Comparison of ENCODE assay signal across 7 cellular contexts in genomic region chr11:126481303-126481680, GRCh38.
A peak's percentile ranks its signal among the peaks of the same experiment; 100 is the strongest.
DNase-seq lines count a peak whose midpoint lies in the region; ATAC-seq, FAIRE-seq and TF ChIP-seq lines count a peak whose summit lies in the region.

No MANE protein-coding gene starts in this region.

- peak; percentile 21 for FAIRE-seq in GM12892 (lab: Jason Lieb, UNC)

- no peak for TF ChIP-seq POLR2A in GM12892 (IDR thresholded peaks at IDR 0.05; ENCODE audit: low read depth, low read length)

- peaks cover 39 to 78% (median 74%) of the 10 kb centered on the region in 10 experiments for H3K4me1 ChIP-seq in BLaER1 treated with 17β-estradiol and CSF1 and Interleukin-3, amounts not matched to agents 10 nM and 100 nM
- H3K4me1 ChIP-seq in PC-3 (ENCODE audit: insufficient read depth, low read length) = peaks cover 15% of the 10 kb centered on the region
- peaks cover 4% of the 10 kb centered on the region for H3K4me1 ChIP-seq in upper lobe of right lung

- no peaks in the 10 kb centered on the region for H3K79me2 ChIP-seq in PC-3 (ENCODE audit: low read length)

- intact Hi-C loops in PC-3 (cut with micrococcal nuclease) = loop anchor here (10.0 kb wide), 1 partner anchor 266 kb away; the partner anchor contains the start of genes FAM118B and RPUSD4
- intact Hi-C loops in upper lobe of right lung (cut with DNase I) = loop anchor here (5.0 kb wide), 1 partner anchor 169 kb away; no protein-coding TSS in a partner anchor

- POLR2A ChIA-PET in PC-3 (lab: Charles Lee; ENCODE audit: unreplicated experiment) = interaction anchor here (0.5 kb wide), 1 partner anchor 397 kb away, joined by 7 read pairs; no protein-coding TSS in a partner anchor

- no peaks in the 10 kb centered on the region for H3K9me2 ChIP-seq in PC-3 (replicated peaks; ENCODE audit: low read length)

- TF ChIP-seq CTCF in PC-3 (conservative IDR thresholded peaks at IDR 0.05; ENCODE audit: low read depth, low read length) (no peak), upper lobe of right lung (IDR thresholded peaks at IDR 0.05) (no peak)

- peak overlapping the region in 6 of 11 experiments; percentile 12 to 98 (median 88); a peak in 7 of 22 replicates for H3K4me2 ChIP-seq in BLaER1 treated with 17β-estradiol and CSF1 and Interleukin-3, amounts not matched to agents 10 nM and 100 nM
- no peak overlapping the region for H3K4me2 ChIP-seq in PC-3 (ENCODE audit: low read length)

- DNase-seq in GM12892 (ENCODE audit: insufficient read length) (no peak), PC-3 (no peak), upper lobe of right lung (peak; percentile 18), NCI-H1105 (lab: John Stamatoyannopoulos, UW) (no peak), NCI-H2081 (lab: John Stamatoyannopoulos, UW) (no peak)

- no peaks in the 10 kb centered on the region for H4K20me1 ChIP-seq in BLaER1 treated with 17β-estradiol and CSF1 and Interleukin-3, amounts not matched to agents 10 nM and 100 nM
- H4K20me1 ChIP-seq in PC-3 (ENCODE audit: low read length) = no peaks in the 10 kb centered on the region

- no peaks in the 10 kb centered on the region for H3K27me3 ChIP-seq in BLaER1 treated with 17β-estradiol and CSF1 and Interleukin-3, amounts not matched to agents 10 nM and 100 nM
- H3K27me3 ChIP-seq in PC-3 (ENCODE audit: low read length) (no peaks in the 10 kb centered on the region), upper lobe of right lung (no peaks in the 10 kb centered on the region)

- ATAC-seq in PC-3 (no peak), upper lobe of right lung (no peak), GM21619 (IDR thresholded peaks at IDR 0.05; ENCODE audit: unreplicated experiment) (no peak)

- H3K9me3 ChIP-seq in BLaER1 treated with 17β-estradiol and CSF1 and Interleukin-3, amounts not matched to agents 10 nM and 100 nM (replicated peaks in 1 of 11) = no peaks in the 10 kb centered on the region
- H3K9me3 ChIP-seq in PC-3 (ENCODE audit: low read length) = no peaks in the 10 kb centered on the region
- H3K9me3 ChIP-seq in upper lobe of right lung = no peaks in the 10 kb centered on the region

- CTCF ChIA-PET in PC-3 (lab: Charles Lee) = interaction anchor here (0.5 to 1.6 kb wide), 10 partner anchors 14 to 172 kb away, joined by 4 to 25 read pairs (median 6); no protein-coding TSS in a partner anchor

- no peaks in the 10 kb centered on the region for H3K36me3 ChIP-seq in BLaER1 treated with 17β-estradiol and CSF1 and Interleukin-3, amounts not matched to agents 10 nM and 100 nM
- H3K36me3 ChIP-seq in PC-3 (ENCODE audit: low read depth, low read length) (no peaks in the 10 kb centered on the region), upper lobe of right lung (no peaks in the 10 kb centered on the region)

- H3K27ac ChIP-seq in BLaER1 treated with 17β-estradiol and CSF1 and Interleukin-3, amounts not matched to agents 10 nM and 100 nM = peak overlapping the region in 2 of 11 experiments; percentile 73 to 80; a peak in 3 of 22 replicates
- H3K27ac ChIP-seq in PC-3 (ENCODE audit: low read length) (no peak overlapping the region), upper lobe of right lung (no peak overlapping the region)

- H3F3A ChIP-seq in PC-3 (ENCODE audit: low read length, unreplicated experiment) = no peaks in the 10 kb centered on the region

- H2AFZ ChIP-seq in PC-3 (ENCODE audit: low read length) = peak overlapping the region; percentile 95; the same call in 1 of the 2 replicates

- BruUV-seq in PC-3 (replicated peaks; lab: Mats Ljungman, UMichigan) = no TSS peak

- H3K9ac ChIP-seq in BLaER1 treated with 17β-estradiol and CSF1 and Interleukin-3, amounts not matched to agents 10 nM and 100 nM = no peak overlapping the region
- no peak overlapping the region for H3K9ac ChIP-seq in PC-3 (ENCODE audit: low read length)

- H3K4me3 ChIP-seq in BLaER1 treated with 17β-estradiol and CSF1 and Interleukin-3, amounts not matched to agents 10 nM and 100 nM = no peak overlapping the region
- H3K4me3 ChIP-seq in PC-3 (ENCODE audit: low read length) (no peak overlapping the region), upper lobe of right lung (no peak overlapping the region)
